Comparison of ENCODE assay signal across 12 cellular contexts in genomic region chr14:70585221-70585620, GRCh38.
A peak's percentile ranks its signal among the peaks of the same experiment; 100 is the strongest.
DNase-seq lines count a peak whose midpoint lies in the region; ATAC-seq and TF ChIP-seq lines count a peak whose summit lies in the region.
"Had no signal": no experiment of that assay in that cellular context is flagged by ENCODE, and none has a peak within 500 bp of the region (broad histone marks: within the 10 kb centered on the region; RNA-seq: fewer than 3 reads in every experiment).

No MANE protein-coding gene starts in this region.

- DNase-seq in NCI-H82 (lab: John Stamatoyannopoulos, UW) (peak; percentile 32), NCI-H82 treated with DMSO at 0.1 percent for 48 hours (lab: John Stamatoyannopoulos, UW; ENCODE audit: unreplicated experiment) (no peak), GM20000 (ENCODE audit: low spot score) (peak; percentile 14), OCI-M1 (lab: John Stamatoyannopoulos, UW) (peak; percentile 2), iPS-NIHi11 (ENCODE audit: low spot score) (peak; percentile 13), GDM1 (lab: John Stamatoyannopoulos, UW) (no peak), AG08395 (ENCODE audit: low spot score) (no peak)
- DNase-seq: activated T-cell treated with anti-CD3 and anti-CD28 coated beads, Interleukin-2, amount 50 U/mL, for 24 hours; caudate nucleus; natural killer cell; NCI-H1092 had no signal

- no peak for ATAC-seq in GM21737 (IDR thresholded peaks at IDR 0.05; ENCODE audit: unreplicated experiment)
- ATAC-seq: natural killer cell had no signal

- no peak for TF ChIP-seq CTCF in GM20000 (IDR thresholded peaks at IDR 0.05; ENCODE audit: extremely low read depth, missing control alignments)

Comparison
In these comparisons a context has a peak if more than half of its experiments do, and no peak if none do; other contexts are left out.
1. DNase-seq: peak in NCI-H82 (single experiment), GM20000 (single experiment), OCI-M1 (single experiment) and iPS-NIHi11 (single experiment); none in NCI-H82 treated with DMSO at 0.1 percent for 48 hours (single experiment), GDM1 (single experiment) and AG08395 (single experiment).